ENCODE assay signal across 8 cellular contexts in the genomic region with DNA sequence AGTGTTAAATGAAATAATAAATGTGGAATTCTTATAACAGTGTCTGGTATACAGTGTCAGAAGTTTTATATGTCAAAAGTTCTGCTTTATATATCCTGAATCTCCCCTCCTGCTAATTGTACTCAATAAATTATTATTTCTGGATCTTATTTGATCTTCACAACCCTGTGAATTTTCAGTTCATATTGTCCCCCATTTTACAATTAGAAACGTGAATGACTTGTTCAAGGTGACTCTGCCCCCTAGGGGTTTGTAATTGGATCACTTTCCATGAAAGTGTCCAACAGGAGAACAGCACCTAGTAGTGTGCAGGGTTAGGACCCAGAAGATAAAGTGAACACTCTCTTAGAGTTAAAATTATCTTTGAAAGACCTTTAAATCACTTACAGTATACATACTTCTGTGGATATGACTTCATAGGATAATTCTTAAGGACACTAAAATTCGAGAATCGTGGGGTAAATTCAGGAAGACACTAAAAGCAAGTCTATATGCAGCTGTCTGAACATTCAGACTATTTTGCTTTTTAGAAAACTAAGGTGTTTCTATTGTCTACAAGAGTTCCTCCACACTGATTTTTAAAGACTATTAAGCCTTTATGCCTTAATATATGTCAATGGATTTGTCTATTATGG. TPM values are rescaled to one million over a fixed set of nuclear protein-coding genes. Genes with fewer than 3 reads are reported as not detected.
A peak's percentile ranks its signal among the peaks of the same experiment; 100 is the strongest.
DNase-seq lines count a peak whose midpoint lies in the region; ATAC-seq and TF ChIP-seq lines count a peak whose summit lies in the region.

No MANE protein-coding gene starts in this region.

- TF ChIP-seq CTCF in heart left ventricle (IDR thresholded peaks at IDR 0.05) (peak in 9 of 12 donors; percentile 5 to 52 (median 30)), epithelial cell of esophagus (IDR thresholded peaks at IDR 0.05; ENCODE audit: insufficient read depth, low read depth, low read length, missing control alignments) (peak; percentile 62), thoracic aorta (IDR thresholded peaks at IDR 0.05) (peak; percentile 16)

- H3K4me1 ChIP-seq in heart left ventricle (peaks cover 0 to 37% (median 11%) of the 10 kb centered on the region in 12 donors), thoracic aorta (ENCODE audit: control insufficient read depth in 1 of 2, low read depth in 2 of 2) (peaks cover 3 to 37% of the 10 kb centered on the region in 2 donors)

- H3K4me3 ChIP-seq in heart left ventricle (no peak overlapping the region), epithelial cell of esophagus (ENCODE audit: low read length) (no peak overlapping the region), thoracic aorta (no peak overlapping the region)

- no peak overlapping the region for H3K4me3 Mint-ChIP-seq in activated CD4-positive, alpha-beta memory T cell treated with anti-CD3 and anti-CD28 coated beads, Interleukin-2, amount 10 ng/mL, durations not matched to agents 7 days and 5 days
- no peak overlapping the region for H3K4me3 Mint-ChIP-seq in activated T-cell treated with anti-CD3 and anti-CD28 coated beads, Interleukin-2, amount 50 U/mL, for 24 hours

- H3K27me3 ChIP-seq in heart left ventricle, result no peaks in the 10 kb centered on the region
- no peaks in the 10 kb centered on the region for H3K27me3 ChIP-seq in thoracic aorta (replicated peaks; ENCODE audit: insufficient read depth)

- no peak for TF ChIP-seq POLR2A in heart left ventricle (IDR thresholded peaks at IDR 0.05)

- H3K4me1 Mint-ChIP-seq in activated CD4-positive, alpha-beta memory T cell treated with anti-CD3 and anti-CD28 coated beads, Interleukin-2, amount 10 ng/mL, durations not matched to agents 7 days and 5 days, result peaks cover 11% of the 10 kb centered on the region
- peaks cover 4% of the 10 kb centered on the region for H3K4me1 Mint-ChIP-seq in activated T-cell treated with anti-CD3 and anti-CD28 coated beads, Interleukin-2, amount 50 U/mL, for 24 hours (ENCODE audit: low read depth)

- no peaks in the 10 kb centered on the region for H3K9me3 Mint-ChIP-seq in activated CD4-positive, alpha-beta memory T cell treated with anti-CD3 and anti-CD28 coated beads, Interleukin-2, amount 10 ng/mL, durations not matched to agents 7 days and 5 days
- no peaks in the 10 kb centered on the region for H3K9me3 Mint-ChIP-seq in activated T-cell treated with anti-CD3 and anti-CD28 coated beads, Interleukin-2, amount 50 U/mL, for 24 hours

- peaks cover 4% of the 10 kb centered on the region for H3K27me3 Mint-ChIP-seq in activated CD4-positive, alpha-beta memory T cell treated with anti-CD3 and anti-CD28 coated beads, Interleukin-2, amount 10 ng/mL, durations not matched to agents 7 days and 5 days
- H3K27me3 Mint-ChIP-seq in activated T-cell treated with anti-CD3 and anti-CD28 coated beads, Interleukin-2, amount 50 U/mL, for 24 hours, result peaks cover 10% of the 10 kb centered on the region

- DNase-seq in heart left ventricle (no peak), Right ventricle myocardium superior (no peak), NCI-H774 (lab: John Stamatoyannopoulos, UW) (peak; percentile 28), epithelial cell of esophagus (ENCODE audit: low read depth) (peak; percentile 51), thoracic aorta (ENCODE audit: low spot score) (no peak), dedifferentiated amniotic fluid mesenchymal stem cell (ENCODE audit: extremely low spot score) (no peak)
- DNase-seq in activated CD4-positive, alpha-beta memory T cell treated with anti-CD3 and anti-CD28 coated beads, Interleukin-2, amount 10 ng/mL, durations not matched to agents 7 days and 5 days, result no peak
- no peak for DNase-seq in activated T-cell treated with anti-CD3 and anti-CD28 coated beads, Interleukin-2, amount 50 U/mL, for 24 hours

- POLR2A ChIA-PET in activated CD4-positive, alpha-beta memory T cell treated with anti-CD3 and anti-CD28 coated beads, Interleukin-2, amount 10 ng/mL, durations not matched to agents 7 days and 5 days (lab: Charles Lee), result no interaction called here

- no peaks in the 10 kb centered on the region for H3K36me3 Mint-ChIP-seq in activated CD4-positive, alpha-beta memory T cell treated with anti-CD3 and anti-CD28 coated beads, Interleukin-2, amount 10 ng/mL, durations not matched to agents 7 days and 5 days (ENCODE audit: low read depth)
- H3K36me3 Mint-ChIP-seq in activated T-cell treated with anti-CD3 and anti-CD28 coated beads, Interleukin-2, amount 50 U/mL, for 24 hours (ENCODE audit: low read depth), result no peaks in the 10 kb centered on the region

- no peak overlapping the region for H3K27ac Mint-ChIP-seq in activated CD4-positive, alpha-beta memory T cell treated with anti-CD3 and anti-CD28 coated beads, Interleukin-2, amount 10 ng/mL, durations not matched to agents 7 days and 5 days
- no peak overlapping the region for H3K27ac Mint-ChIP-seq in activated T-cell treated with anti-CD3 and anti-CD28 coated beads, Interleukin-2, amount 50 U/mL, for 24 hours

- H3K36me3 ChIP-seq in heart left ventricle (no peaks in the 10 kb centered on the region), thoracic aorta (no peaks in the 10 kb centered on the region)

- H3K27ac ChIP-seq in heart left ventricle (peak overlapping the region in 1 of 12 donors; percentile 87), thoracic aorta (no peak overlapping the region)

- WGBS in heart left ventricle, 4 donors, result 59 to 63% (median 61%) methylated on average over 3 of the region's 3 CpGs

- intact Hi-C loops in heart left ventricle (cut with DNase I), result loop anchor here in 2 of 10 donors (10.0 kb wide), 2 partner anchors 107 to 573 kb away; no protein-coding TSS in a partner anchor
- intact Hi-C loops in Right ventricle myocardium superior (cut with DNase I), result no loop called here

- CTCF ChIA-PET in activated CD4-positive, alpha-beta memory T cell treated with anti-CD3 and anti-CD28 coated beads, Interleukin-2, amount 10 ng/mL, durations not matched to agents 7 days and 5 days (lab: Charles Lee), result interaction anchor here (1.2 kb wide), 2 partner anchors 14 to 236 kb away, joined by 3 to 5 read pairs; no protein-coding TSS in a partner anchor

- no peaks in the 10 kb centered on the region for H3K9me3 ChIP-seq in heart left ventricle
- no peaks in the 10 kb centered on the region for H3K9me3 ChIP-seq in thoracic aorta

- no peak for ATAC-seq in heart left ventricle
- no peak for ATAC-seq in Right ventricle myocardium superior (ENCODE audit: poor library complexity)
- ATAC-seq in thoracic aorta (ENCODE audit: insufficient number of reproducible peaks, low FRiP score, low read depth), result no peak

RNA-seq across cellular contexts. Expression of gene DDR2, which starts 4.5 kb away (rescaled TPM):
- total RNA-seq in heart left ventricle (10 to 100 TPM; 16.4 to 55.3 (median 25.9) TPM), Right ventricle myocardium superior (36.6 TPM), thoracic aorta (100 to 1,000 TPM; 133 to 144 TPM)
- 1 to 10 TPM; 5.0 to 7.4 TPM for polyA plus RNA-seq in heart left ventricle
- under 1 TPM; 0.15 to 0.18 TPM for total RNA-seq in activated CD4-positive, alpha-beta memory T cell treated with anti-CD3 and anti-CD28 coated beads, Interleukin-2, amount 10 ng/mL, durations not matched to agents 7 days and 5 days

Comparison
In these comparisons a context has a peak if more than half of its experiments do, and no peak if none do; other contexts are left out.
1. DNase-seq: peak in NCI-H774 (single experiment) and epithelial cell of esophagus (single experiment); none in heart left ventricle (0 of 5), Right ventricle myocardium superior (single experiment), thoracic aorta (single experiment), dedifferentiated amniotic fluid mesenchymal stem cell (single experiment), activated CD4-positive, alpha-beta memory T cell treated with anti-CD3 and anti-CD28 coated beads, Interleukin-2, amount 10 ng/mL, durations not matched to agents 7 days and 5 days (single experiment) and activated T-cell treated with anti-CD3 and anti-CD28 coated beads, Interleukin-2, amount 50 U/mL, for 24 hours (single experiment).
2. RNA of gene DDR2, which starts 4.5 kb away (total RNA-seq): 133 to 144 TPM in thoracic aorta, 36.6 TPM in Right ventricle myocardium superior (single experiment) and 16.4 to 55.3 TPM in heart left ventricle; 0.15 to 0.18 TPM in activated CD4-positive, alpha-beta memory T cell treated with anti-CD3 and anti-CD28 coated beads, Interleukin-2, amount 10 ng/mL, durations not matched to agents 7 days and 5 days; every median in the first group is over 10 times any median in the second.
3. Peak in every context shown above with its lines, with median percentiles within 50 percentile points of each other: CTCF ChIP-seq.